ENCODE assay signal across 26 cellular contexts in the genomic region with DNA sequence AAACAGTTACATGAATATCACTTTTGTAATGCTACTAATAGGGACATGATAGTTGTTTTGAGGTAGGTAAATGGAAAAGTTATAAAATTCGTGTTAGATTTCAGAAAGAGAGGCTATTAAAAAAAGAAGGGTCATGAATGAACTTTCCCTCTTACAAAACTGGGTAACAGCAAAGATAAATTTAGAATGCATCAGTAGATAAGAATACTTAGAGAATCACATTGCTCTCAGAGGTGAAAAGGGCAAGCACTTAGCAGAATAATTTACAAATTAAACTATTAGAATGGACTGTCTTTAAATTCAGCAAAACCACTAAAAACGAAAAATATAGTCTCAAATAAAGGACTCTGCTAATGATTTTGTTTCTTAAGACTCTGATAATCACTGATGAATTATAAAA.
"Had no signal": no experiment of that assay in that cellular context is flagged by ENCODE, and none has a peak within 500 bp of the region (broad histone marks: within the 10 kb centered on the region; RNA-seq: fewer than 3 reads in every experiment).

No MANE protein-coding gene starts in this region.

- H3K9me3 ChIP-seq: mucosa of descending colon, pancreas, prostate gland, right lobe of liver, tibial nerve, uterus had no signal

- H3K4me3 ChIP-seq: lung, mucosa of descending colon, pancreas, prostate gland, right lobe of liver, smooth muscle cell, tibial nerve, uterus had no signal

- FAIRE-seq: pancreas had no signal

- H3K36me3 ChIP-seq: pancreas, prostate gland, uterus had no signal

- H3K27ac ChIP-seq: pancreas, prostate gland, right lobe of liver, tibial nerve, uterus had no signal

- H3K4me2 ChIP-seq: smooth muscle cell had no signal

- ATAC-seq: left lobe of liver; mucosa of descending colon; naive thymus-derived CD4-positive, alpha-beta T cell; natural killer cell treated with Interleukin-12 subunit alpha and Interleukin-12 subunit beta and Interleukin-15 and Interleukin-18, amount 100 ng/mL, for 72 hours; pancreas; right lobe of liver; stimulated activated memory B cell treated with anti-CD40 and anti-IgM and Interleukin-4, amounts not matched to agents 10 μg/mL and 1 μg/mL and 100 μg/mL, for 72 hours; stimulated activated naive CD8-positive, alpha-beta T cell treated with anti-CD3 and anti-CD28 coated beads, Interleukin-15, amount 100 ng/mL, for 72 hours had no signal

- H3K4me1 ChIP-seq: pancreas, prostate gland, uterus had no signal

- H3K27me3 ChIP-seq: pancreas, right lobe of liver, tibial nerve, uterus had no signal

- DNase-seq: hypothalamus; islet precursor cell; mesendoderm; midbrain; mucosa of descending colon; naive thymus-derived CD4-positive, alpha-beta T cell; nucleus accumbens; pancreas; posterior cingulate gyrus; retina; right lobe of liver; stimulated activated CD4-positive, alpha-beta T cell treated with anti-CD3 and anti-CD28 coated beads, Interleukin-1b, Interleukin-23, amount 100 ng/mL, for 48 hours; stimulated activated CD4-positive, alpha-beta T cell treated with anti-CD3 and anti-CD28 coated beads, Interleukin-2, amount 100 ng/mL, for 48 hours; stimulated activated CD4-positive, alpha-beta T cell treated with anti-CD3 and anti-CD28 coated beads, Interleukin-4, amount 100 ng/mL, for 4 hours; stimulated activated CD8-positive, alpha-beta memory T cell treated with anti-CD3 and anti-CD28 coated beads, Interleukin-4, amount 100 ng/mL, for 48 hours; stimulated activated naive CD4-positive, alpha-beta T cell treated with Interleukin-2 at 50 U/mL for 16 hours; stimulated activated naive CD8-positive, alpha-beta T cell treated with anti-CD3 and anti-CD28 coated beads, Interleukin-15, amount 100 ng/mL, for 72 hours; substantia nigra; uterus had no signal
